In the genomic region with DNA sequence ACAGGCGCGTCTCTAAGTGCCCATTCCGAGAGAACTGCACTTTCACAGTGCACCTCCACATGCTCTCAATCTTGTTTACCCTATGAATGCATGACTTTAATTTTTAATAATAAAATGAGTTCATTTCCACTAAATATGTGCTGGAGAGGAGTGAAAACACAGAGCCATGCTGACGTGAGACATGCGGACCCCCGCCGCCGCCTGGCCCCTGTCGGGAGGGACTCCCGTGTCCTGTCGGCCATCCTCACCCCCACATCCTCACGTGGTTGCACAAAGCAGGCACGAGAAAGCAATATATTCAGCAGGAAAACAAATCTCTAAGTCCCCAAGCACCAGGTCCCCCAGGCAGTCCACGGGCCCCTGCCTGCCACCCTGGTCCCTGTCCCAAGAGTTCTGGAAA, we compare ENCODE assay signal across 18 cellular contexts. TPM values are rescaled to one million over a fixed set of nuclear protein-coding genes. Genes with fewer than 3 reads are reported as not detected.
"Had no signal": no experiment of that assay in that cellular context is flagged by ENCODE, and none has a peak within 500 bp of the region (broad histone marks: within the 10 kb centered on the region; RNA-seq: fewer than 3 reads in every experiment).

No MANE protein-coding gene starts in this region.

- DNase-seq: effector memory CD8-positive, alpha-beta T cell; immature natural killer cell; kidney; left colon; left ventricle myocardium superior; mesenchymal stem cell; psoas muscle; sigmoid colon; stimulated activated CD4-positive, alpha-beta T cell treated with anti-CD3 and anti-CD28 coated beads, Interleukin-12 subunit alpha, Interleukin-12 subunit beta, amount 100 ng/mL, for 4 hours; stimulated activated naive CD8-positive, alpha-beta T cell treated with anti-CD3 and anti-CD28 coated beads, Interleukin-15, Interleukin-2, amounts not matched to agents 100 U/mL and 50 U/mL, for 24 hours; testis had no signal

- H3K9me3 Mint-ChIP-seq: effector memory CD8-positive, alpha-beta T cell; immature natural killer cell; natural killer cell treated with Interleukin-12 subunit alpha and Interleukin-12 subunit beta and Interleukin-15 and Interleukin-18, amount 100 ng/mL, for 72 hours; neural progenitor cell had no signal

- ATAC-seq: effector memory CD8-positive, alpha-beta T cell; left colon; natural killer cell treated with Interleukin-12 subunit alpha and Interleukin-12 subunit beta and Interleukin-15 and Interleukin-18, amount 100 ng/mL, for 72 hours; psoas muscle; stimulated activated naive CD8-positive, alpha-beta T cell treated with anti-CD3 and anti-CD28 coated beads, Interleukin-15, Interleukin-2, amounts not matched to agents 100 U/mL and 50 U/mL, for 24 hours had no signal

- H3K27ac ChIP-seq: epithelial cell of prostate, foreskin keratinocyte, neural progenitor cell, parathyroid adenoma, psoas muscle, sigmoid colon, testis, tibial nerve had no signal

- H3K36me3 Mint-ChIP-seq: immature natural killer cell; natural killer cell treated with Interleukin-12 subunit alpha and Interleukin-12 subunit beta and Interleukin-15 and Interleukin-18, amount 100 ng/mL, for 72 hours; neural progenitor cell had no signal

- H3K4me1 Mint-ChIP-seq: immature natural killer cell had no signal

- H3K4me3 ChIP-seq: lung, neural progenitor cell, psoas muscle, sigmoid colon, testis, tibial nerve had no signal

- H3K36me3 ChIP-seq: neural progenitor cell, sigmoid colon, tibial nerve had no signal

- H3K4me3 Mint-ChIP-seq: effector memory CD8-positive, alpha-beta T cell; immature natural killer cell; natural killer cell treated with Interleukin-12 subunit alpha and Interleukin-12 subunit beta and Interleukin-15 and Interleukin-18, amount 100 ng/mL, for 72 hours; neural progenitor cell had no signal

- H3K4me1 ChIP-seq: foreskin keratinocyte, parathyroid adenoma, psoas muscle had no signal

- H3K9me3 ChIP-seq: psoas muscle, sigmoid colon, testis, tibial nerve had no signal

- H3K27ac Mint-ChIP-seq: effector memory CD8-positive, alpha-beta T cell; immature natural killer cell; natural killer cell treated with Interleukin-12 subunit alpha and Interleukin-12 subunit beta and Interleukin-15 and Interleukin-18, amount 100 ng/mL, for 72 hours; neural progenitor cell had no signal

- H3K27me3 ChIP-seq: neural progenitor cell, testis had no signal

RNA-seq across cellular contexts. Expression of a gene that starts 23.1 kb away (rescaled TPM):
- total RNA-seq: natural killer cell treated with Interleukin-12 subunit alpha and Interleukin-12 subunit beta and Interleukin-15 and Interleukin-18, amount 100 ng/mL, for 72 hours had no signal
- polyA plus RNA-seq: immature natural killer cell had no signal
